Comparison of ENCODE assay signal across 32 cellular contexts in genomic region chr4:147421456-147421855, GRCh38. TPM values are rescaled to one million over a fixed set of nuclear protein-coding genes. Genes with fewer than 3 reads are reported as not detected.
"Had no signal": no experiment of that assay in that cellular context is flagged by ENCODE, and none has a peak within 500 bp of the region (broad histone marks: within the 10 kb centered on the region; RNA-seq: fewer than 3 reads in every experiment).

No MANE protein-coding gene starts in this region.

- H3K27ac ChIP-seq: adrenal gland, ascending aorta, body of pancreas, brain microvascular endothelial cell, breast epithelium, cardiac muscle cell had no signal

- H3K4me1 ChIP-seq: adrenal gland, ascending aorta, body of pancreas, breast epithelium had no signal

- H3K9me3 ChIP-seq: adrenal gland, ascending aorta, body of pancreas, breast epithelium had no signal

- DNase-seq: activated effector memory CD4-positive, alpha-beta T cell treated with anti-CD3 and anti-CD28 coated beads, Interleukin-2, amount 50 U/mL, for 16 hours; activated effector memory CD4-positive, alpha-beta T cell treated with Interleukin-2 at 50 U/mL for 16 hours; activated gamma-delta T cell; activated gamma-delta T cell treated with Interleukin-2 at 50 U/mL for 16 hours; activated naive CD4-positive, alpha-beta T cell; activated naive CD4-positive, alpha-beta T cell treated with anti-CD3 and anti-CD28 coated beads for 36 hours; activated naive CD4-positive, alpha-beta T cell treated with anti-CD3 and anti-CD28 coated beads, Interleukin-2, amount 10 ng/mL, durations not matched to agents 7 days and 5 days; activated naive CD4-positive, alpha-beta T cell treated with anti-CD3 and anti-CD28 coated beads, Interleukin-2, amount 50 U/mL, for 16 hours; activated naive CD4-positive, alpha-beta T cell treated with Interleukin-2 at 50 U/mL for 16 hours; activated naive CD8-positive, alpha-beta T cell treated with anti-CD3 and anti-CD28 coated beads for 36 hours; activated naive CD8-positive, alpha-beta T cell treated with anti-CD3 and anti-CD28 coated beads, Interleukin-2, amount 10 ng/mL, durations not matched to agents 7 days and 5 days; activated naive CD8-positive, alpha-beta T cell treated with anti-CD3 and anti-CD28 coated beads, Interleukin-2, amount 50 U/mL, for 24 hours; activated T-cell treated with anti-CD3 and anti-CD28 coated beads, Interleukin-2, amount 50 U/mL, for 4 hours; activated T-cell treated with anti-CD3 and anti-CD28 coated beads, Interleukin-2, amount 50 U/mL, for 48 hours; activated T-cell treated with anti-CD3 and anti-CD28 coated beads, Interleukin-2, amount 50 U/mL, for 72 hours; adrenal gland; amniotic stem cell; amygdala; anterior cingulate cortex; aorta; body of pancreas; brain microvascular endothelial cell; caudate nucleus; central memory CD4-positive, alpha-beta T cell; cerebellar nuclear complex had no signal

- H3K36me3 ChIP-seq: adrenal gland, ascending aorta, brain microvascular endothelial cell, breast epithelium, cardiac muscle cell had no signal

- ATAC-seq: activated naive CD4-positive, alpha-beta T cell treated with anti-CD3 and anti-CD28 coated beads, Interleukin-2, amount 50 U/mL, for 72 hours; activated naive CD8-positive, alpha-beta T cell treated with anti-CD3 and anti-CD28 coated beads, Interleukin-2, amount 50 U/mL, for 24 hours; activated T-cell treated with anti-CD3 and anti-CD28 coated beads, Interleukin-2, amount 50 U/mL, for 4 hours; activated T-cell treated with anti-CD3 and anti-CD28 coated beads, Interleukin-2, amount 50 U/mL, for 72 hours; activated T-helper 17 cell treated with anti-CD3 and anti-CD28 coated beads, Interleukin-2, amount 50 U/mL, for 72 hours; body of pancreas had no signal

- H3K27me3 ChIP-seq: adrenal gland, ascending aorta, body of pancreas, brain microvascular endothelial cell, breast epithelium, cardiac muscle cell had no signal

- H3K4me3 ChIP-seq: adrenal gland, ascending aorta, body of pancreas, breast epithelium, cardiac muscle cell had no signal

RNA-seq across cellular contexts. Expression of gene EDNRA, which starts 59.4 kb away (rescaled TPM):
- total RNA-seq: activated naive CD4-positive, alpha-beta T cell treated with anti-CD3 and anti-CD28 coated beads for 36 hours; activated naive CD8-positive, alpha-beta T cell treated with anti-CD3 and anti-CD28 coated beads for 36 hours; activated naive CD8-positive, alpha-beta T cell treated with anti-CD3 and anti-CD28 coated beads, Interleukin-2, amount 10 ng/mL, durations not matched to agents 7 days and 5 days; activated T-helper 1 cell treated with anti-CD3 and anti-CD28 coated beads, Interleukin-12 subunit alpha, Interleukin-12 subunit beta, Interleukin-2, Interleukin-4 antibody, amounts not matched to agents 30 ng/mL and 10 ng/mL and 1 ng/mL, durations not matched to agents 14 hours and 24 hours and 36 hours; activated T-helper 17 cell treated with anti-CD3 and anti-CD28 coated beads, Interleukin-2, amount 50 U/mL, for 72 hours; activated T-helper 2 cell treated with anti-CD3 and anti-CD28 coated beads, Interferon-gamma antibody, Interleukin-2, Interleukin-4, amounts not matched to agents 10 μg/mL and 5 μg/mL and 100 μg/mL, durations not matched to agents 14 hours and 24 hours and 36 hours had no signal
